In genomic region chr7:97016392-97017196, GRCh38 we compare ENCODE assay signal across 12 cellular contexts. TPM values are rescaled to one million over a fixed set of nuclear protein-coding genes. Genes with fewer than 3 reads are reported as not detected.
DNase-seq lines count a peak whose midpoint lies in the region; ATAC-seq and TF ChIP-seq lines count a peak whose summit lies in the region.
"Had no signal": no experiment of that assay in that cellular context is flagged by ENCODE, and none has a peak within 500 bp of the region (broad histone marks: within the 10 kb centered on the region; RNA-seq: fewer than 3 reads in every experiment).

No MANE protein-coding gene starts in this region.

- no peak overlapping the region for H3K4me3 Mint-ChIP-seq in activated CD8-positive, alpha-beta memory T cell treated with anti-CD3 and anti-CD28 coated beads, Interleukin-2, amount 10 ng/mL, durations not matched to agents 7 days and 5 days

- POLR2A ChIA-PET in HEK293T (lab: Yijun Ruan, JAX) = interaction anchor here (0.7 to 4.0 kb wide), 5 partner anchors 11 to 420 kb away, joined by 4 to 52 read pairs (median 5); partner anchors contain the start of gene DLX6

- in situ Hi-C loops in brain microvascular endothelial cell (cut with HindIII; ENCODE audit: low pct_ligation_motif_present, low sequenced_read_pairs) = no loop called here

- DNase-seq in HEK293T (ENCODE audit: extremely low spot score) (peak; percentile 57), NCI-H345 treated with DMSO at 0.1 percent for 48 hours (lab: John Stamatoyannopoulos, UW; ENCODE audit: unreplicated experiment) (peak; percentile 76), psoas muscle (no peak), HUDEP-2 (lab: John Stamatoyannopoulos, UW; ENCODE audit: unreplicated experiment in 76 of 76) (no peak), brain microvascular endothelial cell (no peak), RKO (ENCODE audit: low spot score) (no peak)
- DNase-seq in activated CD8-positive, alpha-beta memory T cell treated with anti-CD3 and anti-CD28 coated beads, Interleukin-2, amount 10 ng/mL, durations not matched to agents 7 days and 5 days = no peak
- DNase-seq: activated effector memory CD4-positive, alpha-beta T cell treated with Interleukin-2 at 50 U/mL for 16 hours; SIG-M5; thyroid gland had no signal

- peak in 2 of 4 donors; percentile 19 to 48 for ATAC-seq in psoas muscle
- no peak for ATAC-seq in activated CD8-positive, alpha-beta memory T cell treated with anti-CD3 and anti-CD28 coated beads, Interleukin-2, amount 10 ng/mL, durations not matched to agents 7 days and 5 days

- CTCF ChIA-PET in HEK293T (lab: Yijun Ruan, JAX) = interaction anchor here (1.8 to 2.6 kb wide), 2 partner anchors 10 to 11 kb away, joined by 3 to 9 read pairs; no protein-coding TSS in a partner anchor
- CTCF ChIA-PET in activated CD8-positive, alpha-beta memory T cell treated with anti-CD3 and anti-CD28 coated beads, Interleukin-2, amount 10 ng/mL, durations not matched to agents 7 days and 5 days (lab: Charles Lee) = interaction anchor here (1.2 kb wide), 1 partner anchor 11 kb away, joined by 3 read pairs; no protein-coding TSS in a partner anchor

- intact Hi-C loops in psoas muscle (cut with DNase I) = no loop called here

- peaks cover 100% of the 10 kb centered on the region for H3K27me3 ChIP-seq in ectodermal cell (ENCODE audit: control insufficient read depth, insufficient read depth, low read length, poor library complexity, severe bottlenecking)
- peaks cover 21 to 100% (median 49%) of the 10 kb centered on the region in 3 donors for H3K27me3 ChIP-seq in psoas muscle (ENCODE audit: insufficient read depth in 3 of 3, low read length in 2 of 3)
- peaks cover 91% of the 10 kb centered on the region for H3K27me3 ChIP-seq in brain microvascular endothelial cell (replicated peaks)

- no peak overlapping the region for H3K27ac ChIP-seq in ectodermal cell (ENCODE audit: insufficient read depth, low read depth, low read length, poor library complexity, severe bottlenecking)
- no peak overlapping the region for H3K27ac ChIP-seq in psoas muscle
- no peak overlapping the region for H3K27ac ChIP-seq in brain microvascular endothelial cell
- H3K27ac ChIP-seq: prostate gland, thyroid gland had no signal

- H3K27ac Mint-ChIP-seq in activated CD8-positive, alpha-beta memory T cell treated with anti-CD3 and anti-CD28 coated beads, Interleukin-2, amount 10 ng/mL, durations not matched to agents 7 days and 5 days = no peak overlapping the region

- H3K4me1 Mint-ChIP-seq in activated CD8-positive, alpha-beta memory T cell treated with anti-CD3 and anti-CD28 coated beads, Interleukin-2, amount 10 ng/mL, durations not matched to agents 7 days and 5 days = no peaks in the 10 kb centered on the region

- no peaks in the 10 kb centered on the region for H3K36me3 ChIP-seq in ectodermal cell (ENCODE audit: control insufficient read depth, insufficient read depth, low read length)
- no peaks in the 10 kb centered on the region for H3K36me3 ChIP-seq in psoas muscle (ENCODE audit: insufficient read depth in 1 of 2, low read depth in 1 of 2)
- no peaks in the 10 kb centered on the region for H3K36me3 ChIP-seq in brain microvascular endothelial cell (replicated peaks)
- H3K36me3 ChIP-seq: prostate gland, thyroid gland had no signal

- 1% methylated on average over 54 to 55 of the region's 55 CpGs for WGBS in ectodermal cell, 2 experiments
- WGBS in psoas muscle, 3 donors = 0 to 2% (median 2%) methylated on average over 49 to 55 of the region's 55 CpGs

- H3K4me1 ChIP-seq in ectodermal cell (ENCODE audit: control insufficient read depth, insufficient read depth, low read length) (peaks cover 31% of the 10 kb centered on the region), psoas muscle (peaks cover 25% of the 10 kb centered on the region)

- peak overlapping the region; percentile 33 for H3K4me3 ChIP-seq in ectodermal cell (ENCODE audit: insufficient read depth, low read depth, low read length)
- peak overlapping the region; percentile 15 for H3K4me3 ChIP-seq in psoas muscle
- H3K4me3 ChIP-seq in brain microvascular endothelial cell (ENCODE audit: low read depth, low read length) = no peak overlapping the region
- H3K4me3 ChIP-seq: prostate gland, thyroid gland had no signal

- peaks cover 2% of the 10 kb centered on the region for H3K36me3 Mint-ChIP-seq in activated CD8-positive, alpha-beta memory T cell treated with anti-CD3 and anti-CD28 coated beads, Interleukin-2, amount 10 ng/mL, durations not matched to agents 7 days and 5 days

- TF ChIP-seq CTCF in psoas muscle (IDR thresholded peaks at IDR 0.05) = no peak
- TF ChIP-seq CTCF in brain microvascular endothelial cell (IDR thresholded peaks at IDR 0.05; ENCODE audit: low read depth, low read length, missing control alignments) = no peak

- H3K9me3 ChIP-seq in ectodermal cell (ENCODE audit: control insufficient read depth, low read length) = no peaks in the 10 kb centered on the region
- no peaks in the 10 kb centered on the region for H3K9me3 ChIP-seq in psoas muscle
- H3K9me3 ChIP-seq: prostate gland, thyroid gland had no signal

- no peaks in the 10 kb centered on the region for H3K9me3 Mint-ChIP-seq in activated CD8-positive, alpha-beta memory T cell treated with anti-CD3 and anti-CD28 coated beads, Interleukin-2, amount 10 ng/mL, durations not matched to agents 7 days and 5 days (ENCODE audit: low read depth)

- peaks cover 96% of the 10 kb centered on the region for H3K27me3 Mint-ChIP-seq in activated CD8-positive, alpha-beta memory T cell treated with anti-CD3 and anti-CD28 coated beads, Interleukin-2, amount 10 ng/mL, durations not matched to agents 7 days and 5 days

TF ChIP-seq in HEK293T, 16 proteins besides CTCF, POLR2A, EP300 and RAD21:
- TF ChIP-seq NFRKB (IDR thresholded peaks at IDR 0.05) (no peak), L3MBTL2 (conservative IDR thresholded peaks at IDR 0.05) (peak; percentile 12; the same call in 1 of the 2 replicates), ZNF384 (IDR thresholded peaks at IDR 0.05) (peak; percentile 53; the same call in 1 of the 2 replicates), PKNOX1 (IDR thresholded peaks at IDR 0.05) (peak; percentile 84)
TF ChIP-seq in HEK293T: peak in this region for 3.

RNA-seq across cellular contexts. Expression of gene DLX5, which starts 8.0 kb away (rescaled TPM):
- 0.74 TPM for polyA plus RNA-seq in ectodermal cell (2013, experiment 1 of 4)
- polyA plus RNA-seq in ectodermal cell (2013, experiment 2 of 4) = 0.75 TPM
- 0.96 TPM for polyA plus RNA-seq in ectodermal cell (2013, experiment 3 of 4)
- polyA plus RNA-seq in ectodermal cell (2013, experiment 4 of 4) = 1.1 TPM
- total RNA-seq in psoas muscle = not detected
- polyA plus RNA-seq in psoas muscle = not detected
- total RNA-seq in activated CD8-positive, alpha-beta memory T cell treated with anti-CD3 and anti-CD28 coated beads, Interleukin-2, amount 10 ng/mL, durations not matched to agents 7 days and 5 days = not detected

RNA-seq across cellular contexts. Expression of gene DLX6, which starts 11.2 kb away (rescaled TPM):
- 0.46 TPM for polyA plus RNA-seq in ectodermal cell (2013, experiment 1 of 4)
- polyA plus RNA-seq in ectodermal cell (2013, experiment 2 of 4) = 0.20 TPM
- polyA plus RNA-seq in ectodermal cell (2013, experiment 3 of 4) = 0.48 TPM
- polyA plus RNA-seq in ectodermal cell (2013, experiment 4 of 4) = 0.20 TPM
- total RNA-seq in psoas muscle = not detected
- not detected for polyA plus RNA-seq in psoas muscle
- not detected for total RNA-seq in activated CD8-positive, alpha-beta memory T cell treated with anti-CD3 and anti-CD28 coated beads, Interleukin-2, amount 10 ng/mL, durations not matched to agents 7 days and 5 days

Comparison
In these comparisons a context has a peak if more than half of its experiments do, and no peak if none do; other contexts are left out.
1. DNase-seq: peak in HEK293T (single experiment) and NCI-H345 treated with DMSO at 0.1 percent for 48 hours (single experiment); none in psoas muscle (0 of 2), activated CD8-positive, alpha-beta memory T cell treated with anti-CD3 and anti-CD28 coated beads, Interleukin-2, amount 10 ng/mL, durations not matched to agents 7 days and 5 days (single experiment), HUDEP-2 (0 of 76), brain microvascular endothelial cell (single experiment) and RKO (single experiment).